ENCODE assay signal across 20 cellular contexts in the genomic region with DNA sequence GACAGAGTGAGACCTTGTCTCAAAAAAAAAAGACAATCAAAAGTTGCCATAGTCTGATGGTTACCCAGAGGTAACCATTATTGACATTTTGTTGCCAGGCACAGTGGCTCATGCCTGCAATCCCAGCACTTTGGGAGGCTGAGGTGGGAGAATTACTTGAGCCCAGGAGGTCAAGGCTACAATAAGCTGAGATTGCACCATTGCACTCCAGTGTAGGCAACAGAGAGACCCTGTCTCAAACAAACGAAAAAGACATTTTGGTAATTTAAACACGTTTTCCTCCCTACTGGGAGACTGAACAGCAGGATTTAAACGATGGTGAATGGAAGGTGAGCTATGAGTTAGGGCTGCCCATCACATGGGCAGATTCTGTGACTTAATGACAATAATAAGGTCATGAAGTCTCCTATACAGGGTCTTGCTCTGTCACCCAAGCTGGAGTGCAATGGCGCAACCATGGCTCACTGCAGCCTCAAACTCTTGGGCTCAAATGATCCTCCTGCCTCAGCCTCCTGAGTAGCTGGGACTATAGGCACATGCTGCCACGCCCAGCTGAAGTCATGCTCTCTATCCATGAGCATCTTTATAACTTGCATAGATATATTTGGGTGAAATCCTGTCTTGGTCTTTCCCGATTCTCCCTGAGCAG. TPM values are rescaled to one million over a fixed set of nuclear protein-coding genes. Genes with fewer than 3 reads are reported as not detected.
DNase-seq lines count a peak whose midpoint lies in the region; ATAC-seq and TF ChIP-seq lines count a peak whose summit lies in the region.
"Had no signal": no experiment of that assay in that cellular context is flagged by ENCODE, and none has a peak within 500 bp of the region (broad histone marks: within the 10 kb centered on the region; RNA-seq: fewer than 3 reads in every experiment).

No MANE protein-coding gene starts in this region.

- no peak overlapping the region for H2AFZ ChIP-seq in GM23248
- H2AFZ ChIP-seq in GM23338 = no peak overlapping the region

- H3K36me3 ChIP-seq in GM23248 (ENCODE audit: low read depth) = no peaks in the 10 kb centered on the region
- no peaks in the 10 kb centered on the region for H3K36me3 ChIP-seq in GM23338 (ENCODE audit: insufficient read depth)
- H3K36me3 ChIP-seq: brain microvascular endothelial cell, lower lobe of right lung, suprapubic skin had no signal

- 78 to 82% methylated on average over 6 of the region's 6 CpGs for WGBS in GM23248 (ENCODE audit: low coverage in 1 of 2, low lambda C conversion rate in 2 of 2, missing lambda C conversion rate in 2 of 2), 2 experiments

- H3K79me2 ChIP-seq in GM23248 (ENCODE audit: insufficient read depth) (peaks cover 3% of the 10 kb centered on the region), GM23338 (replicated peaks; ENCODE audit: insufficient read depth) (no peaks in the 10 kb centered on the region)

- H3K9ac ChIP-seq in GM23248 = no peak overlapping the region

- H3K27ac ChIP-seq in GM23248 (peak overlapping the region; percentile 93; the same call in 1 of the 2 replicates), GM23338 (ENCODE audit: low read depth) (no peak overlapping the region)
- H3K27ac ChIP-seq: lower lobe of right lung, suprapubic skin had no signal

- no peaks in the 10 kb centered on the region for H3K9me3 ChIP-seq in GM23248 (ENCODE audit: low read depth)
- H3K9me3 ChIP-seq: lower lobe of right lung, suprapubic skin had no signal

- no peak for DNase-seq in activated CD8-positive, alpha-beta memory T cell treated with anti-CD3 and anti-CD28 coated beads, Interleukin-2, amount 10 ng/mL, durations not matched to agents 7 days and 5 days
- DNase-seq in activated CD8-positive, alpha-beta memory T cell treated with anti-CD3 and anti-CD28 coated beads for 24 hours = no peak
- DNase-seq in GM23248 (no peak), osteocyte (ENCODE audit: extremely low spot score, unreplicated experiment) (no peak), NCI-H510A (lab: John Stamatoyannopoulos, UW) (no peak), GM23338 (ENCODE audit: low spot score) (no peak), cerebellar cortex (ENCODE audit: low spot score) (no peak)
- DNase-seq: ACHN; activated naive CD4-positive, alpha-beta T cell treated with anti-CD3 and anti-CD28 coated beads, Interleukin-2, amount 50 U/mL, for 16 hours; brain microvascular endothelial cell; CD4-positive, alpha-beta memory T cell; cortex of kidney; GF-D8; lower lobe of right lung; NCI-H1105 treated with DMSO at 0.1 percent for 48 hours; NCI-H526; stimulated activated CD4-positive, alpha-beta T cell treated with anti-CD3 and anti-CD28 coated beads, Interleukin-2, amount 100 ng/mL, for 48 hours had no signal

- no peaks in the 10 kb centered on the region for H3K9me3 Mint-ChIP-seq in activated CD8-positive, alpha-beta memory T cell treated with anti-CD3 and anti-CD28 coated beads, Interleukin-2, amount 10 ng/mL, durations not matched to agents 7 days and 5 days (ENCODE audit: low read depth)
- no peaks in the 10 kb centered on the region for H3K9me3 Mint-ChIP-seq in activated T-helper 17 cell treated with anti-CD3 and anti-CD28 coated beads, Interleukin-2, amount 50 U/mL, for 72 hours
- H3K9me3 Mint-ChIP-seq in osteocyte (ENCODE audit: unreplicated experiment) (no peaks in the 10 kb centered on the region), GM23338 (no peaks in the 10 kb centered on the region)
- H3K9me3 Mint-ChIP-seq: WTC11 had no signal

- H3K4me3 ChIP-seq in GM23248 = no peak overlapping the region
- H3K4me3 ChIP-seq in GM23338 = no peak overlapping the region
- H3K4me3 ChIP-seq: lower lobe of right lung, suprapubic skin had no signal

- H3K4me3 Mint-ChIP-seq in activated CD8-positive, alpha-beta memory T cell treated with anti-CD3 and anti-CD28 coated beads, Interleukin-2, amount 10 ng/mL, durations not matched to agents 7 days and 5 days = no peak overlapping the region
- peak overlapping the region; percentile 83 for H3K4me3 Mint-ChIP-seq in activated T-helper 17 cell treated with anti-CD3 and anti-CD28 coated beads, Interleukin-2, amount 50 U/mL, for 72 hours
- no peak overlapping the region for H3K4me3 Mint-ChIP-seq in osteocyte (ENCODE audit: unreplicated experiment)
- no peak overlapping the region for H3K4me3 Mint-ChIP-seq in GM23338
- H3K4me3 Mint-ChIP-seq: CD4-positive, alpha-beta memory T cell; WTC11 had no signal

- CTCF ChIA-PET in activated CD8-positive, alpha-beta memory T cell treated with anti-CD3 and anti-CD28 coated beads, Interleukin-2, amount 10 ng/mL, durations not matched to agents 7 days and 5 days (lab: Charles Lee) = interaction anchor here (1.1 to 1.5 kb wide), 3 partner anchors 9 to 20 kb away, joined by 3 to 5 read pairs (median 4); no protein-coding TSS in a partner anchor

- H3K27me3 ChIP-seq in GM23248 (replicated peaks; ENCODE audit: insufficient read depth) (no peaks in the 10 kb centered on the region), GM23338 (ENCODE audit: insufficient read depth) (peaks cover 24% of the 10 kb centered on the region)
- H3K27me3 ChIP-seq: brain microvascular endothelial cell, suprapubic skin had no signal

- peak overlapping the region; percentile 100 for H3K27ac Mint-ChIP-seq in activated CD8-positive, alpha-beta memory T cell treated with anti-CD3 and anti-CD28 coated beads, Interleukin-2, amount 10 ng/mL, durations not matched to agents 7 days and 5 days
- H3K27ac Mint-ChIP-seq in activated T-helper 17 cell treated with anti-CD3 and anti-CD28 coated beads, Interleukin-2, amount 50 U/mL, for 72 hours = peak overlapping the region; percentile 95
- H3K27ac Mint-ChIP-seq in osteocyte (ENCODE audit: unreplicated experiment) (peak overlapping the region; percentile 67), GM23338 (no peak overlapping the region)
- H3K27ac Mint-ChIP-seq: WTC11 had no signal

- in situ Hi-C loops in GM23248 (cut with MboI) = no loop called here

- H4K20me1 ChIP-seq in GM23248 (ENCODE audit: insufficient read depth) = no peaks in the 10 kb centered on the region
- H4K20me1 ChIP-seq in GM23338 (replicated peaks; ENCODE audit: insufficient read depth) = peaks cover 9% of the 10 kb centered on the region; the same call in 1 of the 2 replicates

- H3K27me3 Mint-ChIP-seq in activated CD8-positive, alpha-beta memory T cell treated with anti-CD3 and anti-CD28 coated beads, Interleukin-2, amount 10 ng/mL, durations not matched to agents 7 days and 5 days = peaks cover 2% of the 10 kb centered on the region
- no peaks in the 10 kb centered on the region for H3K27me3 Mint-ChIP-seq in activated T-helper 17 cell treated with anti-CD3 and anti-CD28 coated beads, Interleukin-2, amount 50 U/mL, for 72 hours
- no peaks in the 10 kb centered on the region for H3K27me3 Mint-ChIP-seq in osteocyte (ENCODE audit: unreplicated experiment)
- peaks cover 14% of the 10 kb centered on the region for H3K27me3 Mint-ChIP-seq in GM23338 (ENCODE audit: insufficient read depth, low read depth, poor library complexity)
- H3K27me3 Mint-ChIP-seq: CD4-positive, alpha-beta memory T cell had no signal

- H3K36me3 Mint-ChIP-seq in activated CD8-positive, alpha-beta memory T cell treated with anti-CD3 and anti-CD28 coated beads, Interleukin-2, amount 10 ng/mL, durations not matched to agents 7 days and 5 days = peaks cover 13% of the 10 kb centered on the region
- peaks cover 19% of the 10 kb centered on the region for H3K36me3 Mint-ChIP-seq in activated T-helper 17 cell treated with anti-CD3 and anti-CD28 coated beads, Interleukin-2, amount 50 U/mL, for 72 hours (ENCODE audit: low read depth)
- H3K36me3 Mint-ChIP-seq in osteocyte (ENCODE audit: unreplicated experiment) (no peaks in the 10 kb centered on the region), GM23338 (ENCODE audit: low read depth) (no peaks in the 10 kb centered on the region)
- H3K36me3 Mint-ChIP-seq: WTC11 had no signal

- H3K4me2 ChIP-seq in GM23248 (ENCODE audit: unreplicated experiment) (peak overlapping the region; percentile 46), GM23338 (no peak overlapping the region)

- peaks cover 36% of the 10 kb centered on the region for H3K4me1 ChIP-seq in GM23248 (ENCODE audit: insufficient read depth)
- peaks cover 8% of the 10 kb centered on the region for H3K4me1 ChIP-seq in GM23338 (ENCODE audit: insufficient read depth)

- H3F3A ChIP-seq in GM23248 (ENCODE audit: insufficient read depth) (peaks cover 46% of the 10 kb centered on the region), GM23338 (replicated peaks; ENCODE audit: low read depth) (0 out of 2 replicates have a peak, but pooled peaks cover 9% of the 10 kb centered on the region)

- ATAC-seq in activated CD8-positive, alpha-beta memory T cell treated with anti-CD3 and anti-CD28 coated beads, Interleukin-2, amount 10 ng/mL, durations not matched to agents 7 days and 5 days = no peak
- ATAC-seq in activated T-helper 17 cell treated with anti-CD3 and anti-CD28 coated beads, Interleukin-2, amount 50 U/mL, for 72 hours (replicated peaks) = no peak
- no peak for ATAC-seq in GM23338
- ATAC-seq: lower lobe of right lung, WTC11 had no signal

- H3K9me2 ChIP-seq in GM23248 (ENCODE audit: insufficient read depth) = no peaks in the 10 kb centered on the region
- no peaks in the 10 kb centered on the region for H3K9me2 ChIP-seq in GM23338 (ENCODE audit: insufficient read depth)

- TF ChIP-seq CTCF in osteocyte (IDR thresholded peaks at IDR 0.05) (no peak), GM23338 (conservative IDR thresholded peaks at IDR 0.05; ENCODE audit: low read depth in 2 of 2) (no peak)

- H3K4me1 Mint-ChIP-seq in activated CD8-positive, alpha-beta memory T cell treated with anti-CD3 and anti-CD28 coated beads, Interleukin-2, amount 10 ng/mL, durations not matched to agents 7 days and 5 days = peaks cover 57% of the 10 kb centered on the region
- peaks cover 26% of the 10 kb centered on the region for H3K4me1 Mint-ChIP-seq in activated T-helper 17 cell treated with anti-CD3 and anti-CD28 coated beads, Interleukin-2, amount 50 U/mL, for 72 hours
- H3K4me1 Mint-ChIP-seq in osteocyte (ENCODE audit: unreplicated experiment) (peaks cover 33% of the 10 kb centered on the region), GM23338 (peaks cover 5% of the 10 kb centered on the region; the same call in 2 of the 3 replicates)

TF ChIP-seq in GM23338, 12 proteins besides CTCF, POLR2A, EP300 and RAD21 (continues in another document):
- no peak for TF ChIP-seq ZNF114 (CRISPR knock-in tag; IDR thresholded peaks at IDR 0.05)
- no peak for TF ChIP-seq CREB1 (CRISPR knock-in tag; IDR thresholded peaks at IDR 0.05; ENCODE audit: low read depth)
- no peak for TF ChIP-seq NANOG (IDR thresholded peaks at IDR 0.05; ENCODE audit: borderline replicate concordance)
- no peak for TF ChIP-seq ZNF331 (CRISPR knock-in tag; IDR thresholded peaks at IDR 0.05; ENCODE audit: low read depth)

RNA-seq across cellular contexts. Expression of gene ASXL1, which starts 4.2 kb away (rescaled TPM):
- total RNA-seq in activated CD8-positive, alpha-beta memory T cell treated with anti-CD3 and anti-CD28 coated beads, Interleukin-2, amount 10 ng/mL, durations not matched to agents 7 days and 5 days = 100 to 1,000 TPM; 134 to 135 TPM
- 38.8 and 39.9 TPM in 2 replicates for total RNA-seq in GM23248 (2014; rRNA removed; shearing (Covaris generic))
- polyA plus RNA-seq in GM23248 (2016; fragmentation: Nextera tagmentation; extraction: Ambion mirVana) (13.8 and 18.7 TPM in 2 replicates), GM23338 (2016; fragmentation: Nextera tagmentation; extraction: Ambion mirVana) (10.4 and 20.8 TPM in 2 replicates)
- 100 to 1,000 TPM; 164 to 232 TPM for total RNA-seq in activated T-helper 17 cell treated with anti-CD3 and anti-CD28 coated beads, Interleukin-2, amount 50 U/mL, for 72 hours
- 76.8 and 79.6 TPM in 2 replicates for total RNA-seq in osteocyte
- total RNA-seq in GM23338 (2014; rRNA removed; shearing (Covaris generic)) = 29.0 and 33.0 TPM in 2 replicates
